7 cellular contexts compared by ENCODE assay signal in the genomic region with DNA sequence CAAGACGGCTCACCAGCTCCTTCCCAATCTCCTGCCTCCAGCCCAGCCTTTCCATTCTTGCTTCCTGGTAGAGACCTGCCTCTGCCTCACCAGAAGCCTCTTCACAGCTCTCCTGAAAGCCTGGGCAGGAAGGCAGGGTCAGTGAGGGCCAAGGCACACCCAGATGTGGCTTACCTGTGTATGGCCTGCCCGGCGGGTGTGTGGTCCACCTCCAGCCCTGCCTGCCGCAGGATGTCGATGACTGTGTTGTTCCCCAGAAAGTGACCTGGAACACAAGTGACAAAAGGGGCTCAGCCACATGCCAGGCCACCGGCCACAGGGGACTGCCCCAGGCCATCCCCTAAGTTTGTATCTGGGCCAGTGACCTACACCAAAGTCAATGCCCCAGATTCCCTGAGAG.
"Had no signal": no experiment of that assay in that cellular context is flagged by ENCODE, and none has a peak within 500 bp of the region (broad histone marks: within the 10 kb centered on the region; RNA-seq: fewer than 3 reads in every experiment).

No MANE protein-coding gene starts in this region.

- H3K4me2 ChIP-seq: GM23338, KMS-11 had no signal

- DNase-seq: H7, HCEC 1CT, KBM-7 had no signal

- H2AFZ ChIP-seq: GM23338 had no signal

- ATAC-seq: GM23338, HepG2 had no signal

- H3K27ac ChIP-seq: HL-60, KMS-11 had no signal

- H3K4me3 ChIP-seq: GM23338 had no signal

- FAIRE-seq: HepG2 had no signal

- H3K9ac ChIP-seq: KMS-11 had no signal
